ENCODE assay signal across 8 cellular contexts in genomic region chr6:33317418-33317667, GRCh38. TPM values are rescaled to one million over a fixed set of nuclear protein-coding genes. Genes with fewer than 3 reads are reported as not detected.
DNase-seq lines count a peak whose midpoint lies in the region.

No MANE protein-coding gene starts in this region.

- H3K27me3 ChIP-seq in adipocyte (replicated peaks; ENCODE audit: control insufficient read depth, insufficient read depth, low read length) (no peaks in the 10 kb centered on the region), iPS-15b (ENCODE audit: control insufficient read depth, insufficient read depth, low read length) (no peaks in the 10 kb centered on the region)

- H3K4me3 Mint-ChIP-seq in activated CD4-positive, alpha-beta T cell treated with anti-CD3 and anti-CD28 coated beads, Interleukin-2, amount 10 ng/mL, durations not matched to agents 7 days and 5 days = peak overlapping the region; percentile 99

- peaks cover 78% of the 10 kb centered on the region for H3K4me1 Mint-ChIP-seq in activated CD4-positive, alpha-beta T cell treated with anti-CD3 and anti-CD28 coated beads, Interleukin-2, amount 10 ng/mL, durations not matched to agents 7 days and 5 days

- H3K9me3 Mint-ChIP-seq in activated CD4-positive, alpha-beta T cell treated with anti-CD3 and anti-CD28 coated beads, Interleukin-2, amount 10 ng/mL, durations not matched to agents 7 days and 5 days = no peaks in the 10 kb centered on the region

- H3K4me3 ChIP-seq in adipocyte (ENCODE audit: low read length) (peak overlapping the region; percentile 66), iPS-15b (ENCODE audit: low read depth, low read length) (peak overlapping the region; percentile 54)

- H3K9me3 ChIP-seq in adipocyte (ENCODE audit: control insufficient read depth, low read length) (no peaks in the 10 kb centered on the region), iPS-15b (ENCODE audit: control insufficient read depth, insufficient read depth, low read length) (no peaks in the 10 kb centered on the region)

- DNase-seq in activated CD4-positive, alpha-beta T cell treated with anti-CD3 and anti-CD28 coated beads, Interleukin-2, amount 10 ng/mL, durations not matched to agents 7 days and 5 days = no peak
- no peak for DNase-seq in activated CD4-positive, alpha-beta T cell treated with anti-CD3 and anti-CD28 coated beads for 1 hour
- DNase-seq in adipocyte (ENCODE audit: low read depth) (peak; percentile 84), DMS79 (lab: John Stamatoyannopoulos, UW) (no peak)
- peak; percentile 60 for DNase-seq in stimulated activated CD8-positive, alpha-beta memory T cell treated with anti-CD3 and anti-CD28 coated beads, Interleukin-15, amount 100 ng/mL, for 1 hour (ENCODE audit: low read depth)
- no peak for DNase-seq in stimulated activated CD4-positive, alpha-beta T cell treated with anti-CD3 and anti-CD28 coated beads, Interleukin-2, amount 100 ng/mL, for 48 hours
- DNase-seq in activated CD4-positive, CD25-positive, alpha-beta regulatory T cell treated with anti-CD3 and anti-CD28 coated beads, Interleukin-2, amount 50 U/mL, for 72 hours = no peak

- peaks cover 58% of the 10 kb centered on the region for H3K4me1 ChIP-seq in adipocyte (ENCODE audit: control insufficient read depth, insufficient read depth, low read length)
- peaks cover 16% of the 10 kb centered on the region for H3K4me1 ChIP-seq in iPS-15b (ENCODE audit: control insufficient read depth, insufficient read depth, low read length)

- H3K27me3 Mint-ChIP-seq in activated CD4-positive, alpha-beta T cell treated with anti-CD3 and anti-CD28 coated beads, Interleukin-2, amount 10 ng/mL, durations not matched to agents 7 days and 5 days = no peaks in the 10 kb centered on the region

- POLR2A ChIA-PET in activated CD4-positive, alpha-beta T cell treated with anti-CD3 and anti-CD28 coated beads, Interleukin-2, amount 10 ng/mL, durations not matched to agents 7 days and 5 days (lab: Charles Lee) = no interaction called here

- H3K9ac ChIP-seq in adipocyte (ENCODE audit: low read length) = no peak overlapping the region
- H3K9ac ChIP-seq in iPS-15b (ENCODE audit: low read depth, low read length) = no peak overlapping the region

- H3K36me3 ChIP-seq in adipocyte (ENCODE audit: control insufficient read depth, insufficient read depth, low read length, severe bottlenecking) = peaks cover 15% of the 10 kb centered on the region
- peaks cover 30% of the 10 kb centered on the region for H3K36me3 ChIP-seq in iPS-15b (ENCODE audit: control insufficient read depth, insufficient read depth, low read length)

- peak overlapping the region; percentile 65 for H3K27ac Mint-ChIP-seq in activated CD4-positive, alpha-beta T cell treated with anti-CD3 and anti-CD28 coated beads, Interleukin-2, amount 10 ng/mL, durations not matched to agents 7 days and 5 days

- CTCF ChIA-PET in activated CD4-positive, alpha-beta T cell treated with anti-CD3 and anti-CD28 coated beads, Interleukin-2, amount 10 ng/mL, durations not matched to agents 7 days and 5 days (lab: Charles Lee) = interaction anchor here (0.6 to 2.5 kb wide), 5 partner anchors 18 to 122 kb away, joined by 4 to 11 read pairs (median 4); partner anchors contain the start of genes PFDN6 and WDR46

- peaks cover 66% of the 10 kb centered on the region for H3K36me3 Mint-ChIP-seq in activated CD4-positive, alpha-beta T cell treated with anti-CD3 and anti-CD28 coated beads, Interleukin-2, amount 10 ng/mL, durations not matched to agents 7 days and 5 days (ENCODE audit: low read depth)

RNA-seq across cellular contexts. Expression of gene ZBTB22, which starts 0.2 kb away (rescaled TPM):
- total RNA-seq in activated CD4-positive, alpha-beta T cell treated with anti-CD3 and anti-CD28 coated beads, Interleukin-2, amount 10 ng/mL, durations not matched to agents 7 days and 5 days = 10 to 100 TPM; 15.8 to 16.9 TPM

RNA-seq across cellular contexts. Expression of gene TAPBP, which starts 3.5 kb away (rescaled TPM):
- 100 to 1,000 TPM; 246 to 263 TPM for total RNA-seq in activated CD4-positive, alpha-beta T cell treated with anti-CD3 and anti-CD28 coated beads, Interleukin-2, amount 10 ng/mL, durations not matched to agents 7 days and 5 days

RNA-seq across cellular contexts. Expression of gene DAXX, which starts 5.4 kb away (rescaled TPM):
- total RNA-seq in activated CD4-positive, alpha-beta T cell treated with anti-CD3 and anti-CD28 coated beads, Interleukin-2, amount 10 ng/mL, durations not matched to agents 7 days and 5 days = 100 to 1,000 TPM in 1 of 2 experiments, 10 to 100 TPM in 1; 98.9 to 113 TPM

RNA-seq across cellular contexts. Expression of gene RGL2, which starts 18.6 kb away (rescaled TPM):
- total RNA-seq in activated CD4-positive, alpha-beta T cell treated with anti-CD3 and anti-CD28 coated beads, Interleukin-2, amount 10 ng/mL, durations not matched to agents 7 days and 5 days = 10 to 100 TPM; 52.6 to 52.8 TPM

RNA-seq across cellular contexts. Expression of gene PFDN6, which starts 27.9 kb away (rescaled TPM):
- total RNA-seq in activated CD4-positive, alpha-beta T cell treated with anti-CD3 and anti-CD28 coated beads, Interleukin-2, amount 10 ng/mL, durations not matched to agents 7 days and 5 days = 10 to 100 TPM; 57.0 to 67.2 TPM

Comparison
In these comparisons a context has a peak if more than half of its experiments do, and no peak if none do; other contexts are left out.
1. DNase-seq: peak in adipocyte (single experiment) and stimulated activated CD8-positive, alpha-beta memory T cell treated with anti-CD3 and anti-CD28 coated beads, Interleukin-15, amount 100 ng/mL, for 1 hour (single experiment); none in activated CD4-positive, alpha-beta T cell treated with anti-CD3 and anti-CD28 coated beads, Interleukin-2, amount 10 ng/mL, durations not matched to agents 7 days and 5 days (single experiment), activated CD4-positive, alpha-beta T cell treated with anti-CD3 and anti-CD28 coated beads for 1 hour (single experiment), stimulated activated CD4-positive, alpha-beta T cell treated with anti-CD3 and anti-CD28 coated beads, Interleukin-2, amount 100 ng/mL, for 48 hours (0 of 2), activated CD4-positive, CD25-positive, alpha-beta regulatory T cell treated with anti-CD3 and anti-CD28 coated beads, Interleukin-2, amount 50 U/mL, for 72 hours (single experiment) and DMS79 (single experiment).